ENCODE assay signal across 9 cellular contexts in genomic region chr14:58395815-58396626, GRCh38. TPM values are rescaled to one million over a fixed set of nuclear protein-coding genes. Genes with fewer than 3 reads are reported as not detected.
DNase-seq lines count a peak whose midpoint lies in the region; ATAC-seq, FAIRE-seq and TF ChIP-seq lines count a peak whose summit lies in the region.
"Had no signal": no experiment of that assay in that cellular context is flagged by ENCODE, and none has a peak within 500 bp of the region (broad histone marks: within the 10 kb centered on the region; RNA-seq: fewer than 3 reads in every experiment).

Gene TOMM20L (plus strand): TSS chr14:58395930. CDS start chr14:58395958, 28 bp downstream.

- H3K4me3 ChIP-seq in A673 (ENCODE audit: low read depth, low read length, poor library complexity, severe bottlenecking) (peak within 1 kb of the TSS; percentile 48), ectodermal cell (ENCODE audit: insufficient read depth, low read depth, low read length) (peak within 1 kb of the TSS; percentile 56)

- ATAC-seq in HG02973 (IDR thresholded peaks at IDR 0.05; ENCODE audit: unreplicated experiment), result peak; percentile 91
- ATAC-seq in activated CD8-positive, alpha-beta T cell treated with anti-CD3 and anti-CD28 coated beads for 36 hours, result peak; percentile 90

- peaks cover 2% of the 10 kb centered on the region for H3K36me3 Mint-ChIP-seq in activated CD8-positive, alpha-beta T cell treated with anti-CD3 and anti-CD28 coated beads for 36 hours (ENCODE audit: low read depth)

- H3K27me3 ChIP-seq in A673 (replicated peaks; ENCODE audit: insufficient read depth, low read depth, low read length, poor library complexity), result no peaks in the 10 kb centered on the region
- H3K27me3 ChIP-seq in ectodermal cell (ENCODE audit: control insufficient read depth, insufficient read depth, low read length, poor library complexity, severe bottlenecking), result peaks cover 28% of the 10 kb centered on the region

- no peak within 1 kb of the TSS for H3K27ac ChIP-seq in A673 (ENCODE audit: low read depth, low read length, poor library complexity, severe bottlenecking)
- no peak within 1 kb of the TSS for H3K27ac ChIP-seq in ectodermal cell (ENCODE audit: insufficient read depth, low read depth, low read length, poor library complexity, severe bottlenecking)

- H3K9me3 ChIP-seq in A673 (ENCODE audit: low read depth, low read length, poor library complexity, severe bottlenecking), result no peaks in the 10 kb centered on the region
- H3K9me3 ChIP-seq in ectodermal cell (ENCODE audit: control insufficient read depth, low read length), result no peaks in the 10 kb centered on the region

- peak; percentile 83 for FAIRE-seq in GM18507 (lab: Jason Lieb, UNC)

- H3K4me1 ChIP-seq in A673 (ENCODE audit: insufficient read depth, low read length, poor library complexity, severe bottlenecking) (no peaks in the 10 kb centered on the region), ectodermal cell (ENCODE audit: control insufficient read depth, insufficient read depth, low read length) (no peaks in the 10 kb centered on the region)

- TF ChIP-seq CTCF in A673 (conservative IDR thresholded peaks at IDR 0.05; ENCODE audit: low read depth, low read length), result peak; percentile 64; the same call in 1 of the 2 replicates
- peak; percentile 86 for TF ChIP-seq CTCF in activated CD8-positive, alpha-beta T cell treated with anti-CD3 and anti-CD28 coated beads for 36 hours (IDR thresholded peaks at IDR 0.05)

- H3K27me3 Mint-ChIP-seq in activated CD8-positive, alpha-beta T cell treated with anti-CD3 and anti-CD28 coated beads for 36 hours, result no peaks in the 10 kb centered on the region

- H3K27ac Mint-ChIP-seq in activated CD8-positive, alpha-beta T cell treated with anti-CD3 and anti-CD28 coated beads for 36 hours, result peak within 1 kb of the TSS; percentile 72

- peaks cover 8% of the 10 kb centered on the region for H3K4me1 Mint-ChIP-seq in activated CD8-positive, alpha-beta T cell treated with anti-CD3 and anti-CD28 coated beads for 36 hours (ENCODE audit: low read depth)

- 3 to 4% methylated on average over 81 of the region's 81 CpGs for WGBS in ectodermal cell, 2 experiments

- intact Hi-C loops in A673 (cut with micrococcal nuclease; ENCODE audit: unreplicated experiment), result loop anchor here (5.0 kb wide), 1 partner anchor 289 kb away; no protein-coding TSS in a partner anchor
- intact Hi-C loops in activated CD8-positive, alpha-beta T cell treated with anti-CD3 and anti-CD28 coated beads for 36 hours (cut with micrococcal nuclease), result loop anchor here (5.0 kb wide), 1 partner anchor 289 kb away; no protein-coding TSS in a partner anchor

- no peaks in the 10 kb centered on the region for H3K36me3 ChIP-seq in A673 (ENCODE audit: insufficient read depth, low read length, poor library complexity, severe bottlenecking)
- no peaks in the 10 kb centered on the region for H3K36me3 ChIP-seq in ectodermal cell (ENCODE audit: control insufficient read depth, insufficient read depth, low read length)

- POLR2A ChIA-PET in A673 (lab: Charles Lee; ENCODE audit: low non-redundant PET), result no interaction called here
- POLR2A ChIA-PET in activated CD8-positive, alpha-beta T cell treated with anti-CD3 and anti-CD28 coated beads for 36 hours (lab: Charles Lee), result interaction anchor here (0.6 to 1.9 kb wide), 8 partner anchors 15 to 197 kb away, joined by 3 to 10 read pairs (median 4); partner anchors contain the start of genes ACTR10, KIAA0586 and TIMM9

- no TSS peak for BruUV-seq in A673 (replicated peaks; lab: Mats Ljungman, UMichigan)

- H3K4me3 Mint-ChIP-seq in activated CD8-positive, alpha-beta T cell treated with anti-CD3 and anti-CD28 coated beads for 36 hours, result peak within 1 kb of the TSS; percentile 67

- H3K9me3 Mint-ChIP-seq in activated CD8-positive, alpha-beta T cell treated with anti-CD3 and anti-CD28 coated beads for 36 hours, result no peaks in the 10 kb centered on the region

- CTCF ChIA-PET in A673 (lab: Charles Lee), result no interaction called here
- CTCF ChIA-PET in activated CD8-positive, alpha-beta T cell treated with anti-CD3 and anti-CD28 coated beads for 36 hours (lab: Charles Lee), result interaction anchor here (0.6 to 3.5 kb wide), 22 partner anchors 10 to 290 kb away, joined by 3 to 16 read pairs (median 4); partner anchors contain the start of genes KIAA0586 and TIMM9

- DNase-seq in A673 (ENCODE audit: low spot score) (peak; percentile 83), GM18507 (ENCODE audit: extremely low spot score, insufficient read length, low read depth) (peak; percentile 82), NCI-H2171 treated with DMSO at 0.1 percent for 48 hours (lab: John Stamatoyannopoulos, UW) (peak; percentile 80), medulla oblongata (ENCODE audit: extremely low spot score) (peak; percentile 60)
- peak; percentile 73 for DNase-seq in activated CD8-positive, alpha-beta T cell treated with anti-CD3 and anti-CD28 coated beads for 36 hours
- DNase-seq in stimulated activated CD8-positive, alpha-beta memory T cell treated with anti-CD3 and anti-CD28 coated beads, Interleukin-12 subunit alpha, Interleukin-12 subunit beta, amount 100 ng/mL, for 1 hour (ENCODE audit: low read depth), result peak; percentile 50

RNA-seq across cellular contexts. Expression of gene TOMM20L, which starts in this region (rescaled TPM):
- total RNA-seq in A673 (2021), result not detected in 2 replicates
- total RNA-seq in activated CD8-positive, alpha-beta T cell treated with anti-CD3 and anti-CD28 coated beads for 36 hours, result not detected
- not detected for polyA plus RNA-seq in ectodermal cell (2013, experiment 1 of 4)
- polyA plus RNA-seq in ectodermal cell (2013, experiment 2 of 4), result not detected
- polyA plus RNA-seq in ectodermal cell (2013, experiment 3 of 4), result not detected
- polyA plus RNA-seq in ectodermal cell (2013, experiment 4 of 4), result not detected
- total RNA-seq: HT1080 had no signal

Comparison
In these comparisons a context has a peak if more than half of its experiments do, and no peak if none do; other contexts are left out.
1. Peak in DNase-seq and H3K4me3 ChIP-seq in A673; RNA of the gene not detected or under 1 TPM.
2. Peak in DNase-seq and ATAC-seq in activated CD8-positive, alpha-beta T cell treated with anti-CD3 and anti-CD28 coated beads for 36 hours; RNA of the gene not detected or under 1 TPM.